ENCODE assay signal across 39 cellular contexts in genomic region chr14:56840221-56840620, GRCh38. TPM values are rescaled to one million over a fixed set of nuclear protein-coding genes. Genes with fewer than 3 reads are reported as not detected.
"Had no signal": no experiment of that assay in that cellular context is flagged by ENCODE, and none has a peak within 500 bp of the region (broad histone marks: within the 10 kb centered on the region; RNA-seq: fewer than 3 reads in every experiment).

No MANE protein-coding gene starts in this region.

- H3K9me3 ChIP-seq: ascending aorta had no signal

- H3K27ac ChIP-seq: ascending aorta, cardiac muscle cell, WERI-Rb-1 had no signal

- H3K27me3 ChIP-seq: ascending aorta had no signal

- H3K27me3 Mint-ChIP-seq: central memory CD8-positive, alpha-beta T cell had no signal

- H3K9me3 Mint-ChIP-seq: activated B cell treated with CpG ODN at 0.5 μM for 24 hours; activated CD4-positive, alpha-beta memory T cell treated with anti-CD3 and anti-CD28 coated beads, Interleukin-2, amount 10 ng/mL, durations not matched to agents 7 days and 5 days; activated CD4-positive, alpha-beta T cell treated with anti-CD3 and anti-CD28 coated beads, Interleukin-2, amount 10 ng/mL, durations not matched to agents 24 days and 14 days; activated naive CD4-positive, alpha-beta T cell treated with anti-CD3 and anti-CD28 coated beads, Interleukin-2, amount 10 ng/mL, durations not matched to agents 7 days and 5 days; activated naive CD4-positive, alpha-beta T cell treated with anti-CD3 and anti-CD28 coated beads, Interleukin-2, amount 50 U/mL, for 24 hours; activated naive CD8-positive, alpha-beta T cell treated with anti-CD3 and anti-CD28 coated beads, Interleukin-2, amount 10 ng/mL, durations not matched to agents 7 days and 5 days; activated naive CD8-positive, alpha-beta T cell treated with anti-CD3 and anti-CD28 coated beads, Interleukin-2, amount 50 U/mL, for 24 hours; activated T-cell treated with anti-CD3 and anti-CD28 coated beads, Interleukin-2, amount 50 U/mL, for 24 hours; activated T-helper 2 cell treated with anti-CD3 and anti-CD28 coated beads, Interferon-gamma antibody, Interleukin-2, Interleukin-4, amounts not matched to agents 10 μg/mL and 5 μg/mL and 100 μg/mL, durations not matched to agents 14 hours and 24 hours and 36 hours; T-helper 1 cell treated with Interleukin-12 subunit alpha and Interleukin-12 subunit beta and Interleukin-4 antibody, amounts not matched to agents 30 μg/mL and 1 μg/mL, for 36 hours; T-helper 2 cell treated with Interferon-gamma antibody and Interleukin-4, amounts not matched to agents 5 μg/mL and 100 μg/mL, for 36 hours had no signal

- H3K4me1 Mint-ChIP-seq: activated B cell treated with CpG ODN at 0.5 μM for 24 hours; activated CD4-positive, alpha-beta memory T cell treated with anti-CD3 and anti-CD28 coated beads, Interleukin-2, amount 10 ng/mL, durations not matched to agents 7 days and 5 days; activated CD4-positive, alpha-beta T cell treated with anti-CD3 and anti-CD28 coated beads, Interleukin-2, amount 10 ng/mL, durations not matched to agents 24 days and 14 days; activated CD8-positive, alpha-beta memory T cell treated with anti-CD3 and anti-CD28 coated beads, Interleukin-2, amount 10 ng/mL, durations not matched to agents 7 days and 5 days; activated naive CD4-positive, alpha-beta T cell treated with anti-CD3 and anti-CD28 coated beads, Interleukin-2, amount 10 ng/mL, durations not matched to agents 7 days and 5 days; activated naive CD4-positive, alpha-beta T cell treated with anti-CD3 and anti-CD28 coated beads, Interleukin-2, amount 50 U/mL, for 24 hours; activated naive CD8-positive, alpha-beta T cell treated with anti-CD3 and anti-CD28 coated beads, Interleukin-2, amount 10 ng/mL, durations not matched to agents 7 days and 5 days; activated naive CD8-positive, alpha-beta T cell treated with anti-CD3 and anti-CD28 coated beads, Interleukin-2, amount 50 U/mL, for 24 hours; central memory CD8-positive, alpha-beta T cell had no signal

- ATAC-seq: activated CD8-positive, alpha-beta memory T cell treated with anti-CD3 and anti-CD28 coated beads, Interleukin-2, amount 10 ng/mL, durations not matched to agents 7 days and 5 days; activated CD8-positive, alpha-beta T cell treated with anti-CD3 and anti-CD28 coated beads, Interleukin-2, amount 10 ng/mL, durations not matched to agents 7 days and 5 days; activated naive CD8-positive, alpha-beta T cell treated with anti-CD3 and anti-CD28 coated beads, Interleukin-2, amount 50 U/mL, for 24 hours had no signal

- H3K4me3 Mint-ChIP-seq: activated B cell treated with CpG ODN at 0.5 μM for 24 hours; activated CD4-positive, alpha-beta memory T cell treated with anti-CD3 and anti-CD28 coated beads, Interleukin-2, amount 10 ng/mL, durations not matched to agents 7 days and 5 days; activated CD4-positive, alpha-beta T cell treated with anti-CD3 and anti-CD28 coated beads, Interleukin-2, amount 10 ng/mL, durations not matched to agents 24 days and 14 days; activated CD8-positive, alpha-beta memory T cell treated with anti-CD3 and anti-CD28 coated beads, Interleukin-2, amount 10 ng/mL, durations not matched to agents 7 days and 5 days; activated CD8-positive, alpha-beta T cell treated with anti-CD3 and anti-CD28 coated beads, Interleukin-2, amount 10 ng/mL, durations not matched to agents 7 days and 5 days; activated naive CD4-positive, alpha-beta T cell treated with anti-CD3 and anti-CD28 coated beads, Interleukin-2, amount 10 ng/mL, durations not matched to agents 7 days and 5 days; activated naive CD4-positive, alpha-beta T cell treated with anti-CD3 and anti-CD28 coated beads, Interleukin-2, amount 50 U/mL, for 24 hours; activated naive CD8-positive, alpha-beta T cell; activated naive CD8-positive, alpha-beta T cell treated with anti-CD3 and anti-CD28 coated beads, Interleukin-2, amount 10 ng/mL, durations not matched to agents 7 days and 5 days; activated naive CD8-positive, alpha-beta T cell treated with anti-CD3 and anti-CD28 coated beads, Interleukin-2, amount 50 U/mL, for 24 hours; activated T-cell treated with anti-CD3 and anti-CD28 coated beads, Interleukin-2, amount 50 U/mL, for 24 hours; brain; central memory CD8-positive, alpha-beta T cell; T-helper 1 cell treated with Interleukin-12 subunit alpha and Interleukin-12 subunit beta and Interleukin-4 antibody, amounts not matched to agents 30 μg/mL and 1 μg/mL, for 36 hours; T-helper 2 cell treated with Interferon-gamma antibody and Interleukin-4, amounts not matched to agents 5 μg/mL and 100 μg/mL, for 36 hours had no signal

- H3K27ac Mint-ChIP-seq: activated B cell treated with CpG ODN at 0.5 μM for 24 hours; activated CD4-positive, alpha-beta memory T cell treated with anti-CD3 and anti-CD28 coated beads, Interleukin-2, amount 10 ng/mL, durations not matched to agents 7 days and 5 days; activated CD4-positive, alpha-beta T cell treated with anti-CD3 and anti-CD28 coated beads, Interleukin-2, amount 10 ng/mL, durations not matched to agents 24 days and 14 days; activated CD8-positive, alpha-beta memory T cell treated with anti-CD3 and anti-CD28 coated beads, Interleukin-2, amount 10 ng/mL, durations not matched to agents 7 days and 5 days; activated CD8-positive, alpha-beta T cell treated with anti-CD3 and anti-CD28 coated beads, Interleukin-2, amount 10 ng/mL, durations not matched to agents 7 days and 5 days; activated naive CD4-positive, alpha-beta T cell treated with anti-CD3 and anti-CD28 coated beads, Interleukin-2, amount 10 ng/mL, durations not matched to agents 7 days and 5 days; activated naive CD4-positive, alpha-beta T cell treated with anti-CD3 and anti-CD28 coated beads, Interleukin-2, amount 50 U/mL, for 24 hours; activated naive CD8-positive, alpha-beta T cell; activated naive CD8-positive, alpha-beta T cell treated with anti-CD3 and anti-CD28 coated beads, Interleukin-2, amount 10 ng/mL, durations not matched to agents 7 days and 5 days; activated naive CD8-positive, alpha-beta T cell treated with anti-CD3 and anti-CD28 coated beads, Interleukin-2, amount 50 U/mL, for 24 hours; activated T-cell treated with anti-CD3 and anti-CD28 coated beads, Interleukin-2, amount 50 U/mL, for 24 hours; activated T-helper 2 cell treated with anti-CD3 and anti-CD28 coated beads, Interferon-gamma antibody, Interleukin-2, Interleukin-4, amounts not matched to agents 10 μg/mL and 5 μg/mL and 100 μg/mL, durations not matched to agents 14 hours and 24 hours and 36 hours; brain; T-helper 1 cell treated with Interleukin-12 subunit alpha and Interleukin-12 subunit beta and Interleukin-4 antibody, amounts not matched to agents 30 μg/mL and 1 μg/mL, for 36 hours; T-helper 2 cell treated with Interferon-gamma antibody and Interleukin-4, amounts not matched to agents 5 μg/mL and 100 μg/mL, for 36 hours had no signal

- H3K4me3 ChIP-seq: ascending aorta, cardiac muscle cell had no signal

- H3K36me3 ChIP-seq: ascending aorta, cardiac muscle cell had no signal

- DNase-seq: activated B cell treated with CpG ODN at 0.5 μM for 24 hours; activated CD4-positive, alpha-beta memory T cell treated with anti-CD3 and anti-CD28 coated beads, Interleukin-2, amount 10 ng/mL, durations not matched to agents 7 days and 5 days; activated CD4-positive, alpha-beta T cell treated with anti-CD3 and anti-CD28 coated beads for 4 hours; activated CD4-positive, alpha-beta T cell treated with anti-CD3 and anti-CD28 coated beads, Interleukin-2, amount 10 ng/mL, durations not matched to agents 24 days and 14 days; activated CD4-positive, alpha-beta T cell treated with anti-CD3 and anti-CD28 coated beads, Interleukin-2, amount 50 U/mL, for 1 hour; activated CD4-positive, alpha-beta T cell treated with anti-CD3 and anti-CD28 coated beads, Interleukin-2, amount 50 U/mL, for 4 hours; activated CD4-positive, CD25-positive, alpha-beta regulatory T cell treated with anti-CD3 and anti-CD28 coated beads, Interleukin-2, amount 50 U/mL, for 72 hours; activated CD8-positive, alpha-beta memory T cell treated with anti-CD3 and anti-CD28 coated beads for 24 hours; activated CD8-positive, alpha-beta memory T cell treated with anti-CD3 and anti-CD28 coated beads, Interleukin-2, amount 10 ng/mL, durations not matched to agents 7 days and 5 days; activated CD8-positive, alpha-beta memory T cell treated with anti-CD3 and anti-CD28 coated beads, Interleukin-2, amount 50 U/mL, for 48 hours; activated CD8-positive, alpha-beta T cell treated with anti-CD3 and anti-CD28 coated beads, Interleukin-2, amount 10 ng/mL, durations not matched to agents 7 days and 5 days; activated effector memory CD4-positive, alpha-beta T cell treated with Interleukin-2 at 50 U/mL for 16 hours; activated gamma-delta T cell; activated naive CD4-positive, alpha-beta T cell treated with anti-CD3 and anti-CD28 coated beads, Interleukin-2, amount 10 ng/mL, durations not matched to agents 7 days and 5 days; activated naive CD4-positive, alpha-beta T cell treated with Interleukin-2 at 50 U/mL for 16 hours; activated naive CD8-positive, alpha-beta T cell treated with anti-CD3 and anti-CD28 coated beads, Interleukin-2, amount 10 ng/mL, durations not matched to agents 7 days and 5 days; activated naive CD8-positive, alpha-beta T cell treated with anti-CD3 and anti-CD28 coated beads, Interleukin-2, amount 50 U/mL, for 24 hours; activated T-cell treated with anti-CD3 and anti-CD28 coated beads, Interleukin-2, amount 50 U/mL, for 24 hours; activated T-cell treated with anti-CD3 and anti-CD28 coated beads, Interleukin-2, amount 50 U/mL, for 48 hours; amygdala; anterior cingulate cortex; caudate nucleus; cerebellar nuclear complex; T-helper 1 cell; T-helper 2 cell; T-helper 9 cell; WERI-Rb-1 had no signal

- H3K4me1 ChIP-seq: ascending aorta had no signal

- H3K36me3 Mint-ChIP-seq: activated CD8-positive, alpha-beta memory T cell treated with anti-CD3 and anti-CD28 coated beads, Interleukin-2, amount 10 ng/mL, durations not matched to agents 7 days and 5 days; activated naive CD4-positive, alpha-beta T cell treated with anti-CD3 and anti-CD28 coated beads, Interleukin-2, amount 10 ng/mL, durations not matched to agents 7 days and 5 days; activated naive CD4-positive, alpha-beta T cell treated with anti-CD3 and anti-CD28 coated beads, Interleukin-2, amount 50 U/mL, for 24 hours; activated naive CD8-positive, alpha-beta T cell; activated naive CD8-positive, alpha-beta T cell treated with anti-CD3 and anti-CD28 coated beads, Interleukin-2, amount 10 ng/mL, durations not matched to agents 7 days and 5 days had no signal

RNA-seq across cellular contexts. Expression of gene OTX2, which starts 29.9 kb away (rescaled TPM):
- total RNA-seq: activated B cell treated with CpG ODN at 0.5 μM for 24 hours; activated CD4-positive, alpha-beta memory T cell treated with anti-CD3 and anti-CD28 coated beads, Interleukin-2, amount 10 ng/mL, durations not matched to agents 7 days and 5 days; activated CD4-positive, alpha-beta T cell treated with anti-CD3 and anti-CD28 coated beads, Interleukin-2, amount 10 ng/mL, durations not matched to agents 24 days and 14 days; activated CD8-positive, alpha-beta memory T cell treated with anti-CD3 and anti-CD28 coated beads, Interleukin-2, amount 10 ng/mL, durations not matched to agents 7 days and 5 days; activated CD8-positive, alpha-beta T cell treated with anti-CD3 and anti-CD28 coated beads, Interleukin-2, amount 10 ng/mL, durations not matched to agents 7 days and 5 days; activated naive CD8-positive, alpha-beta T cell treated with anti-CD3 and anti-CD28 coated beads, Interleukin-2, amount 10 ng/mL, durations not matched to agents 7 days and 5 days; activated T-helper 2 cell treated with anti-CD3 and anti-CD28 coated beads, Interferon-gamma antibody, Interleukin-2, Interleukin-4, amounts not matched to agents 10 μg/mL and 5 μg/mL and 100 μg/mL, durations not matched to agents 14 hours and 24 hours and 36 hours; ascending aorta; bronchial epithelial cell; chondrocyte had no signal
- polyA plus RNA-seq: adipose tissue had no signal
